In the genomic region with DNA sequence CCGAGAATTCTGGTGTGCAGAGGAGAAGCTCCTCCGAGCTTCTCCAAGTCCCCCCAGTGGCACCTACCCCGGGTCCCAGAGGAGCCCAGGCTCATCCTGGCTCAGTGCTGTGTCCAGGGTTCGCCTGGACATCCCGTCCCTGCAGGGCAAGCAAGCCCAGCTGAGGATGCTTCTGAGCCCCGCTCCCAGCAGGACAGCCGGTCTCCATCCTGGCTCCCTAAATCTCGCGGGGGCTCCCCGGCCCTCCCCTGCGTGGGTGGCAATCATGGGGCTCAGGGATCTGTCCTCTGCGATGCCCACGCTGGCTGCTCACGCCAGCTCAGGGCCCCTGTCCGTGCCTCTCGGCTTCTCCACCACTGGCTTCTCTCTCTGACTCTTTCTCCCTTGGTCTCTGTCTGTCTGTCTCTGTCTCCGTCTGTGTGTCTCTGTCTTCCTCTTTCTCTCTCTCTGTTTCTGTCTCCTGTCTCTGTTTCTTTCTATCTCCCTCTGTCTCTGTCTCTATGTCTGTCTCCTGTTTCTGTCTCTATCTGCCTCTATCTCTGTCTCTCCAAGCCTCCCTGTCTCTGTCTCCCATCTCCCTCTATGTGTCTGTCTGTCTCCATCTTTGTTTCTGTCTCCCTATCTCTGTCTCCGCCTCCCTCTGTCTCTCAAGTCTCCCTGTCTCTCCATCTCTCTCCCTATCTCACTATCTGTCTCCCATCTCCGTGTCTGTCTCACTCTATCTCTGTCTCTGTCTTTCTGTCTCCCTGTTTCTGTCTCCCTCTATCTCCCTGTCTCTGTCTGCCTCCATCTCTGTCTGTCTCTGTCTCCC, we compare ENCODE assay signal across 13 cellular contexts. TPM values are rescaled to one million over a fixed set of nuclear protein-coding genes. Genes with fewer than 3 reads are reported as not detected.
DNase-seq lines count a peak whose midpoint lies in the region; ATAC-seq and TF ChIP-seq lines count a peak whose summit lies in the region.
"Had no signal": no experiment of that assay in that cellular context is flagged by ENCODE, and none has a peak within 500 bp of the region (broad histone marks: within the 10 kb centered on the region; RNA-seq: fewer than 3 reads in every experiment).

No MANE protein-coding gene starts in this region.

- peaks cover 54% of the 10 kb centered on the region for H3K36me3 Mint-ChIP-seq in activated CD4-positive, alpha-beta T cell treated with anti-CD3 and anti-CD28 coated beads, Interleukin-2, amount 10 ng/mL, durations not matched to agents 24 days and 14 days (ENCODE audit: low read depth)
- peaks cover 32% of the 10 kb centered on the region for H3K36me3 Mint-ChIP-seq in glutamatergic neuron (ENCODE audit: unreplicated experiment)

- WGBS in spleen, 5 donors, result 89 to 94% (median 90%) methylated on average over 17 to 19 of the region's 19 CpGs

- no peak overlapping the region for H3K27ac ChIP-seq in spleen
- H3K27ac ChIP-seq: testis had no signal

- no peak overlapping the region for H3K4me3 ChIP-seq in spleen
- H3K4me3 ChIP-seq: testis had no signal

- peaks cover 19% of the 10 kb centered on the region for H3K9me3 Mint-ChIP-seq in activated CD4-positive, alpha-beta T cell treated with anti-CD3 and anti-CD28 coated beads, Interleukin-2, amount 10 ng/mL, durations not matched to agents 24 days and 14 days
- peaks cover 15% of the 10 kb centered on the region for H3K9me3 Mint-ChIP-seq in glutamatergic neuron (ENCODE audit: unreplicated experiment)

- H3K36me3 ChIP-seq in spleen, result peaks cover 0 to 74% (median 38%) of the 10 kb centered on the region in 6 donors

- no peak for ATAC-seq in HG02840 (IDR thresholded peaks at IDR 0.05; ENCODE audit: low FRiP score, unreplicated experiment)
- ATAC-seq in GM19463 (IDR thresholded peaks at IDR 0.05; ENCODE audit: unreplicated experiment), result no peak

- no peaks in the 10 kb centered on the region for H3K27me3 ChIP-seq in spleen (replicated peaks in 1 of 7)
- H3K27me3 ChIP-seq: testis had no signal

- H3K4me3 Mint-ChIP-seq in activated CD4-positive, alpha-beta T cell treated with anti-CD3 and anti-CD28 coated beads, Interleukin-2, amount 10 ng/mL, durations not matched to agents 24 days and 14 days, result no peak overlapping the region
- peak overlapping the region; percentile 1 for H3K4me3 Mint-ChIP-seq in glutamatergic neuron (ENCODE audit: unreplicated experiment)
- H3K4me3 Mint-ChIP-seq: activated CD4-positive, alpha-beta memory T cell treated with anti-CD3 and anti-CD28 coated beads for 36 hours had no signal

- no peak for DNase-seq in activated CD4-positive, alpha-beta T cell treated with anti-CD3 and anti-CD28 coated beads, Interleukin-2, amount 10 ng/mL, durations not matched to agents 24 days and 14 days
- no peak for DNase-seq in activated CD4-positive, alpha-beta T cell treated with anti-CD3 and anti-CD28 coated beads, Interleukin-2, amount 50 U/mL, for 4 hours
- DNase-seq in glutamatergic neuron (no peak), spleen (peak; percentile 70), GM13976 (ENCODE audit: low spot score) (no peak)
- DNase-seq: activated CD4-positive, alpha-beta memory T cell treated with anti-CD3 and anti-CD28 coated beads for 36 hours; EL; NCI-H345; SHP77 had no signal

- TF ChIP-seq CTCF in glutamatergic neuron (IDR thresholded peaks at IDR 0.05; ENCODE audit: partially characterized antibody, unreplicated experiment), result no peak
- no peak for TF ChIP-seq CTCF in spleen (IDR thresholded peaks at IDR 0.05 in 8 of 11, conservative IDR thresholded peaks at IDR 0.05 in 3 of 11)
- TF ChIP-seq CTCF in GM13976 (IDR thresholded peaks at IDR 0.05; ENCODE audit: borderline replicate concordance, control extremely low read depth, extremely low read depth, insufficient read depth, missing control alignments), result no peak

- no peak for TF ChIP-seq POLR2A in spleen (IDR thresholded peaks at IDR 0.05)

- peak overlapping the region; percentile 22 for H3K27ac Mint-ChIP-seq in activated CD4-positive, alpha-beta T cell treated with anti-CD3 and anti-CD28 coated beads, Interleukin-2, amount 10 ng/mL, durations not matched to agents 24 days and 14 days
- peak overlapping the region; percentile 22 for H3K27ac Mint-ChIP-seq in glutamatergic neuron (ENCODE audit: unreplicated experiment)

- intact Hi-C loops in activated CD4-positive, alpha-beta T cell treated with anti-CD3 and anti-CD28 coated beads, Interleukin-2, amount 10 ng/mL, durations not matched to agents 24 days and 14 days (cut with micrococcal nuclease), result no loop called here
- intact Hi-C loops in spleen (cut with DNase I; ENCODE audit: low total_unique reads), result no loop called here

- no peaks in the 10 kb centered on the region for H3K27me3 Mint-ChIP-seq in activated CD4-positive, alpha-beta T cell treated with anti-CD3 and anti-CD28 coated beads, Interleukin-2, amount 10 ng/mL, durations not matched to agents 24 days and 14 days
- H3K27me3 Mint-ChIP-seq in glutamatergic neuron (ENCODE audit: unreplicated experiment), result peaks cover 11% of the 10 kb centered on the region
- H3K27me3 Mint-ChIP-seq: activated CD4-positive, alpha-beta memory T cell treated with anti-CD3 and anti-CD28 coated beads for 36 hours had no signal

- H3K4me1 ChIP-seq in spleen, result no peaks in the 10 kb centered on the region
- H3K4me1 ChIP-seq: testis had no signal

- peaks cover 3 to 41% (median 33%) of the 10 kb centered on the region in 8 donors for H3K9me3 ChIP-seq in spleen
- H3K9me3 ChIP-seq: testis had no signal

- H3K4me1 Mint-ChIP-seq in activated CD4-positive, alpha-beta T cell treated with anti-CD3 and anti-CD28 coated beads, Interleukin-2, amount 10 ng/mL, durations not matched to agents 24 days and 14 days, result no peaks in the 10 kb centered on the region
- no peaks in the 10 kb centered on the region for H3K4me1 Mint-ChIP-seq in glutamatergic neuron (ENCODE audit: low read depth, unreplicated experiment)

- in situ Hi-C loops in GM13976 (cut with MboI; ENCODE audit: low sequenced_read_pairs, unreplicated experiment), result no loop called here

TF ChIP-seq in PFSK-1, 5 proteins besides CTCF, POLR2A, EP300 and RAD21:
- 0 out of 2 replicates have a peak, but pooled peaks have one; percentile 44 for TF ChIP-seq SIN3A (IDR thresholded peaks at IDR 0.05; ENCODE audit: borderline replicate concordance, insufficient read depth, low read length)
- TF ChIP-seq POLR2AphosphoS5 (IDR thresholded peaks at IDR 0.05; ENCODE audit: low read depth, low read length), result 0 out of 2 replicates have a peak, but pooled peaks have one; percentile 3
- TF ChIP-seq, protein P1, sequence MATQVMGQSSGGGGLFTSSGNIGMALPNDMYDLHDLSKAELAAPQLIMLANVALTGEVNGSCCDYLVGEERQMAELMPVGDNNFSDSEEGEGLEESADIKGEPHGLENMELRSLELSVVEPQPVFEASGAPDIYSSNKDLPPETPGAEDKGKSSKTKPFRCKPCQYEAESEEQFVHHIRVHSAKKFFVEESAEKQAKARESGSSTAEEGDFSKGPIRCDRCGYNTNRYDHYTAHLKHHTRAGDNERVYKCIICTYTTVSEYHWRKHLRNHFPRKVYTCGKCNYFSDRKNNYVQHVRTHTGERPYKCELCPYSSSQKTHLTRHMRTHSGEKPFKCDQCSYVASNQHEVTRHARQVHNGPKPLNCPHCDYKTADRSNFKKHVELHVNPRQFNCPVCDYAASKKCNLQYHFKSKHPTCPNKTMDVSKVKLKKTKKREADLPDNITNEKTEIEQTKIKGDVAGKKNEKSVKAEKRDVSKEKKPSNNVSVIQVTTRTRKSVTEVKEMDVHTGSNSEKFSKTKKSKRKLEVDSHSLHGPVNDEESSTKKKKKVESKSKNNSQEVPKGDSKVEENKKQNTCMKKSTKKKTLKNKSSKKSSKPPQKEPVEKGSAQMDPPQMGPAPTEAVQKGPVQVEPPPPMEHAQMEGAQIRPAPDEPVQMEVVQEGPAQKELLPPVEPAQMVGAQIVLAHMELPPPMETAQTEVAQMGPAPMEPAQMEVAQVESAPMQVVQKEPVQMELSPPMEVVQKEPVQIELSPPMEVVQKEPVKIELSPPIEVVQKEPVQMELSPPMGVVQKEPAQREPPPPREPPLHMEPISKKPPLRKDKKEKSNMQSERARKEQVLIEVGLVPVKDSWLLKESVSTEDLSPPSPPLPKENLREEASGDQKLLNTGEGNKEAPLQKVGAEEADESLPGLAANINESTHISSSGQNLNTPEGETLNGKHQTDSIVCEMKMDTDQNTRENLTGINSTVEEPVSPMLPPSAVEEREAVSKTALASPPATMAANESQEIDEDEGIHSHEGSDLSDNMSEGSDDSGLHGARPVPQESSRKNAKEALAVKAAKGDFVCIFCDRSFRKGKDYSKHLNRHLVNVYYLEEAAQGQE (IDR thresholded peaks at IDR 0.05; ENCODE audit: insufficient read depth in 1 of 2, low read depth in 2 of 2, low read length in 2 of 2), result no peak
- TF ChIP-seq FOXP2 (optimal IDR thresholded peaks at IDR 0.05; ENCODE audit: borderline replicate concordance, extremely low read depth, extremely low read length, insufficient read depth), result no peak
TF ChIP-seq in PFSK-1: peak in this region for 2.

RNA-seq across cellular contexts. Expression of a gene that starts 27.8 kb away (rescaled TPM):
- 302 and 306 TPM in 2 replicates for total RNA-seq in activated CD4-positive, alpha-beta T cell treated with anti-CD3 and anti-CD28 coated beads, Interleukin-2, amount 10 ng/mL, durations not matched to agents 24 days and 14 days
- polyA plus RNA-seq in PFSK-1 (2012; ENCODE audit: insufficient read length, low read depth), result 4,040 TPM
- total RNA-seq in glutamatergic neuron (ENCODE audit: unreplicated experiment) (411 TPM), spleen (100 to 1,000 TPM; 255 to 309 (median 297) TPM)
- 100 to 1,000 TPM; 396 to 443 (median 425) TPM for polyA plus RNA-seq in spleen

RNA-seq across cellular contexts. Expression of a gene that starts 33.0 kb away (rescaled TPM):
- 44.5 and 46.6 TPM in 2 replicates for total RNA-seq in activated CD4-positive, alpha-beta T cell treated with anti-CD3 and anti-CD28 coated beads, Interleukin-2, amount 10 ng/mL, durations not matched to agents 24 days and 14 days
- polyA plus RNA-seq in PFSK-1 (2012; ENCODE audit: insufficient read length, low read depth), result 53.8 TPM
- total RNA-seq in glutamatergic neuron (ENCODE audit: unreplicated experiment) (45.5 TPM), spleen (10 to 100 TPM; 21.3 to 35.5 (median 27.9) TPM)
- polyA plus RNA-seq in spleen, result 10 to 100 TPM; 25.0 to 28.8 (median 26.6) TPM
